In genomic region chr13:31912641-31913401, GRCh38 we compare ENCODE assay signal across 34 cellular contexts.
DNase-seq lines count a peak whose midpoint lies in the region; ATAC-seq, FAIRE-seq and TF ChIP-seq lines count a peak whose summit lies in the region.
"Had no signal": no experiment of that assay in that cellular context is flagged by ENCODE, and none has a peak within 500 bp of the region (broad histone marks: within the 10 kb centered on the region; RNA-seq: fewer than 3 reads in every experiment).

No MANE protein-coding gene starts in this region.

- H3K4me3 Mint-ChIP-seq in MCF 10A (ENCODE audit: unreplicated experiment) = no peak overlapping the region
- H3K4me3 Mint-ChIP-seq in stimulated activated memory B cell treated with anti-CD40 and anti-IgM and Interleukin-4, amounts not matched to agents 10 μg/mL and 1 μg/mL and 100 μg/mL, for 72 hours = no peak overlapping the region
- H3K4me3 Mint-ChIP-seq: H9; immature natural killer cell; memory B cell; neural progenitor cell; stimulated activated naive CD8-positive, alpha-beta T cell treated with anti-CD3 and anti-CD28 coated beads, Interleukin-15, amount 100 ng/mL, for 72 hours had no signal

- H3K9ac ChIP-seq in mammary epithelial cell (ENCODE audit: insufficient read depth, low read length) = no peak overlapping the region
- H3K9ac ChIP-seq: neural progenitor cell had no signal

- no peak for TF ChIP-seq CTCF in mammary epithelial cell (conservative IDR thresholded peaks at IDR 0.05 in 1 of 2, IDR thresholded peaks at IDR 0.05 in 1 of 2; ENCODE audit: extremely low read depth in 1 of 2, insufficient read depth in 1 of 2, low read depth in 1 of 2, low read length in 2 of 2)
- no peak for TF ChIP-seq CTCF in MCF 10A (IDR thresholded peaks at IDR 0.05; ENCODE audit: unreplicated experiment)
- no peak for TF ChIP-seq CTCF in epithelial cell of esophagus (IDR thresholded peaks at IDR 0.05; ENCODE audit: insufficient read depth, low read depth, low read length, missing control alignments)

- no peaks in the 10 kb centered on the region for H3K27me3 Mint-ChIP-seq in MCF 10A (ENCODE audit: insufficient read depth, unreplicated experiment)
- peaks cover 4% of the 10 kb centered on the region for H3K27me3 Mint-ChIP-seq in stimulated activated memory B cell treated with anti-CD40 and anti-IgM and Interleukin-4, amounts not matched to agents 10 μg/mL and 1 μg/mL and 100 μg/mL, for 72 hours
- H3K27me3 Mint-ChIP-seq: memory B cell; stimulated activated naive CD8-positive, alpha-beta T cell treated with anti-CD3 and anti-CD28 coated beads, Interleukin-15, amount 100 ng/mL, for 72 hours had no signal

- CTCF ChIA-PET in mammary epithelial cell (lab: Charles Lee; ENCODE audit: low non-redundant PET) (no interaction called here), MCF 10A (lab: Yijun Ruan, JAX) (interaction anchor here (0.6 to 1.0 kb wide), 6 partner anchors 14 to 1345 kb away, joined by 3 to 5 read pairs (median 3); no protein-coding TSS in a partner anchor)

- no peak overlapping the region for H3K4me3 ChIP-seq in mammary epithelial cell (replicated peaks in 1 of 3; ENCODE audit: insufficient read depth in 1 of 3, low read depth in 2 of 3, low read length in 3 of 3)
- no peak overlapping the region for H3K4me3 ChIP-seq in epithelial cell of esophagus (ENCODE audit: low read length)
- H3K4me3 ChIP-seq: GM12878, MG63, neural progenitor cell, pancreas, SJSA1, thoracic aorta, uterus had no signal

- FAIRE-seq in urothelium cell line (lab: Jason Lieb, UNC) = no peak
- FAIRE-seq: A204.1, endothelial cell of umbilical vein, GM12878, pancreas, small intestine, TTC549 had no signal

- H3K36me3 ChIP-seq in mammary epithelial cell (ENCODE audit: insufficient read depth, low read length) = no peaks in the 10 kb centered on the region
- H3K36me3 ChIP-seq: brain microvascular endothelial cell, MG63, neural progenitor cell, pancreas, SJSA1, thoracic aorta, uterus had no signal

- H3K4me1 Mint-ChIP-seq in MCF 10A (ENCODE audit: insufficient read depth, unreplicated experiment) = peaks cover 12% of the 10 kb centered on the region
- H3K4me1 Mint-ChIP-seq in stimulated activated memory B cell treated with anti-CD40 and anti-IgM and Interleukin-4, amounts not matched to agents 10 μg/mL and 1 μg/mL and 100 μg/mL, for 72 hours = peaks cover 6% of the 10 kb centered on the region
- H3K4me1 Mint-ChIP-seq: stimulated activated naive CD8-positive, alpha-beta T cell treated with anti-CD3 and anti-CD28 coated beads, Interleukin-15, amount 100 ng/mL, for 72 hours had no signal

- no peak overlapping the region for H3K4me2 ChIP-seq in mammary epithelial cell (ENCODE audit: insufficient read depth, low read depth, low read length)
- H3K4me2 ChIP-seq: neural progenitor cell had no signal

- H3K9me3 Mint-ChIP-seq in MCF 10A (ENCODE audit: unreplicated experiment) = no peaks in the 10 kb centered on the region
- H3K9me3 Mint-ChIP-seq in stimulated activated memory B cell treated with anti-CD40 and anti-IgM and Interleukin-4, amounts not matched to agents 10 μg/mL and 1 μg/mL and 100 μg/mL, for 72 hours = no peaks in the 10 kb centered on the region
- H3K9me3 Mint-ChIP-seq: H9; immature natural killer cell; memory B cell; neural progenitor cell; stimulated activated naive CD8-positive, alpha-beta T cell treated with anti-CD3 and anti-CD28 coated beads, Interleukin-15, amount 100 ng/mL, for 72 hours had no signal

- peak; percentile 10 for DNase-seq in mammary epithelial cell
- DNase-seq in MCF 10A (ENCODE audit: unreplicated experiment) = no peak
- DNase-seq in NCI-H82 (lab: John Stamatoyannopoulos, UW) = peak; percentile 87
- DNase-seq in epithelial cell of esophagus (ENCODE audit: low read depth) = peak; percentile 1
- DNase-seq in SIG-M5 treated with dmso at 0.1 percent for 504 hours (lab: John Stamatoyannopoulos, UW; ENCODE audit: unreplicated experiment) = no peak
- DNase-seq in urothelium cell line (ENCODE audit: low spot score) = no peak
- DNase-seq: activated CD4-positive, alpha-beta T cell treated with anti-CD3 and anti-CD28 coated beads, Interleukin-2, amount 50 U/mL, for 48 hours; activated CD4-positive, CD25-positive, alpha-beta regulatory T cell treated with anti-CD3 and anti-CD28 coated beads, Interleukin-2, amount 50 U/mL, for 72 hours; activated naive CD4-positive, alpha-beta T cell treated with anti-CD3 and anti-CD28 coated beads, Interleukin-2, amount 50 U/mL, for 16 hours; brain microvascular endothelial cell; H9; hypothalamus; immature natural killer cell; KG1; left colon; MG63; NCI-H1105 treated with DMSO at 0.1 percent for 48 hours; NCI-H2029; retina; stimulated activated naive CD8-positive, alpha-beta T cell treated with anti-CD3 and anti-CD28 coated beads, Interleukin-15, amount 100 ng/mL, for 72 hours; T-helper 1 cell; uterus had no signal

- H3K27me3 ChIP-seq in mammary epithelial cell (ENCODE audit: insufficient read depth, low read length) = no peaks in the 10 kb centered on the region
- H3K27me3 ChIP-seq: brain microvascular endothelial cell, MG63, neural progenitor cell, pancreas, SJSA1, uterus had no signal

- ATAC-seq in stimulated activated memory B cell treated with anti-CD40 and anti-IgM and Interleukin-4, amounts not matched to agents 10 μg/mL and 1 μg/mL and 100 μg/mL, for 72 hours = no peak
- ATAC-seq in HG03135 (IDR thresholded peaks at IDR 0.05; ENCODE audit: unreplicated experiment) = no peak
- ATAC-seq: left colon; stimulated activated naive CD8-positive, alpha-beta T cell treated with anti-CD3 and anti-CD28 coated beads, Interleukin-15, amount 100 ng/mL, for 72 hours had no signal

- no TSS peak for BruUV-seq in mammary epithelial cell (replicated peaks; lab: Mats Ljungman, UMichigan)
- no TSS peak for BruUV-seq in MCF 10A (replicated peaks; lab: Mats Ljungman, UMichigan)

- H3K79me2 ChIP-seq in mammary epithelial cell (ENCODE audit: insufficient read depth, low read length) = no peaks in the 10 kb centered on the region

- H3K36me3 Mint-ChIP-seq in MCF 10A (ENCODE audit: insufficient read depth, unreplicated experiment) = no peaks in the 10 kb centered on the region
- no peaks in the 10 kb centered on the region for H3K36me3 Mint-ChIP-seq in stimulated activated memory B cell treated with anti-CD40 and anti-IgM and Interleukin-4, amounts not matched to agents 10 μg/mL and 1 μg/mL and 100 μg/mL, for 72 hours
- H3K36me3 Mint-ChIP-seq: immature natural killer cell, memory B cell, neural progenitor cell had no signal

- H4K20me1 ChIP-seq in mammary epithelial cell (ENCODE audit: insufficient read depth, low read length) = no peaks in the 10 kb centered on the region

- no peaks in the 10 kb centered on the region for H3K9me3 ChIP-seq in mammary epithelial cell (replicated peaks; ENCODE audit: insufficient read depth, low read length)
- H3K9me3 ChIP-seq: MG63, pancreas, SJSA1, thoracic aorta, uterus had no signal

- H3K27ac ChIP-seq in mammary epithelial cell (ENCODE audit: insufficient read depth, low read depth, low read length) = no peak overlapping the region
- H3K27ac ChIP-seq: brain microvascular endothelial cell, neural progenitor cell, pancreas, SJSA1, thoracic aorta, uterus had no signal

- no peak overlapping the region for H3K27ac Mint-ChIP-seq in MCF 10A (ENCODE audit: low read depth, unreplicated experiment)
- H3K27ac Mint-ChIP-seq in stimulated activated memory B cell treated with anti-CD40 and anti-IgM and Interleukin-4, amounts not matched to agents 10 μg/mL and 1 μg/mL and 100 μg/mL, for 72 hours = peak overlapping the region; percentile 42
- H3K27ac Mint-ChIP-seq: H9, memory B cell, neural progenitor cell had no signal

- dilution Hi-C loops in mammary epithelial cell (cut with HindIII; ENCODE audit: low sequenced_read_pairs) = no loop called here

- intact Hi-C loops in mammary epithelial cell (cut with micrococcal nuclease) (loop anchor here (5.0 kb wide), 4 partner anchors 104 to 354 kb away; partner anchors contain the start of gene FRY), MCF 10A (cut with micrococcal nuclease) (loop anchor here (2.0 kb wide), 1 partner anchor 398 kb away; no protein-coding TSS in a partner anchor)

- in situ Hi-C loops in mammary epithelial cell (cut with MboI; ENCODE audit: low sequenced_read_pairs in 2 of 2) = loop anchor here (10.0 to 25.0 kb wide), 3 partner anchors 99 to 399 kb away; partner anchors contain the start of genes BRCA2 (in 1 of the 2) and ZAR1L (in 1 of the 2)

- WGBS in mammary epithelial cell (ENCODE audit: low coverage, missing lambda C conversion rate) = 62% methylated on average over 2 of the region's 2 CpGs

- POLR2A ChIA-PET in MCF 10A (lab: Yijun Ruan, JAX) = interaction anchor here (0.6 to 0.7 kb wide), 2 partner anchors 39 to 104 kb away, joined by 3 to 6 read pairs; no protein-coding TSS in a partner anchor

- no peaks in the 10 kb centered on the region for H3K4me1 ChIP-seq in mammary epithelial cell (ENCODE audit: insufficient read depth, low read length)
- H3K4me1 ChIP-seq: SJSA1, uterus had no signal

- no peak overlapping the region for H2AFZ ChIP-seq in mammary epithelial cell (ENCODE audit: low read depth, low read length)
- H2AFZ ChIP-seq: neural progenitor cell had no signal

Comparison
In these comparisons a context has a peak if more than half of its experiments do, and no peak if none do; other contexts are left out.
1. DNase-seq: peak in mammary epithelial cell (single experiment), NCI-H82 (single experiment) and epithelial cell of esophagus (single experiment); none in MCF 10A (single experiment), SIG-M5 treated with dmso at 0.1 percent for 504 hours (single experiment) and urothelium cell line (single experiment).